Comparison of ENCODE assay signal across 8 cellular contexts in genomic region chr6:87029711-87030314, GRCh38.
DNase-seq lines count a peak whose midpoint lies in the region; ATAC-seq, FAIRE-seq and TF ChIP-seq lines count a peak whose summit lies in the region.

No MANE protein-coding gene starts in this region.

- H3K36me3 ChIP-seq in bronchial epithelial cell (ENCODE audit: control insufficient read depth, insufficient read depth, low read length), result no peaks in the 10 kb centered on the region

- peaks cover 3 to 7% of the 10 kb centered on the region in 2 donors for H3K27me3 Mint-ChIP-seq in T-cell

- POLR2A ChIA-PET in AG04450 (lab: Yijun Ruan, JAX), result no interaction called here
- POLR2A ChIA-PET in T-cell (lab: Charles Lee), result no interaction called here

- no peak overlapping the region for H3K27ac Mint-ChIP-seq in T-cell

- H3K9me3 Mint-ChIP-seq in T-cell, result peaks cover 0 to 5% (median 0%) of the 10 kb centered on the region in 3 donors

- H3K27me3 ChIP-seq in AG04450 (ENCODE audit: control insufficient read depth, insufficient read depth, low read length), result no peaks in the 10 kb centered on the region
- H3K27me3 ChIP-seq in bronchial epithelial cell (ENCODE audit: control insufficient read depth, insufficient read depth, low read length), result no peaks in the 10 kb centered on the region

- H3K4me3 Mint-ChIP-seq in T-cell, result no peak overlapping the region

- ATAC-seq in T-cell (replicated peaks in 1 of 4), result no peak
- ATAC-seq in HG02981 (IDR thresholded peaks at IDR 0.05; ENCODE audit: unreplicated experiment), result no peak
- no peak for ATAC-seq in GM19452 (IDR thresholded peaks at IDR 0.05; ENCODE audit: unreplicated experiment)

- CTCF ChIA-PET in AG04450 (lab: Charles Lee), result no interaction called here
- CTCF ChIA-PET in T-cell (lab: Charles Lee), result no interaction called here

- no peaks in the 10 kb centered on the region for H3K36me3 Mint-ChIP-seq in T-cell

- no peaks in the 10 kb centered on the region for H3K9me3 ChIP-seq in AG04450 (ENCODE audit: control insufficient read depth, insufficient read depth, low read length)

- no peak overlapping the region for H3K27ac ChIP-seq in AG04450 (ENCODE audit: low read depth, low read length)

- peak; percentile 68 for TF ChIP-seq CTCF in AG04450 (IDR thresholded peaks at IDR 0.05; ENCODE audit: low read depth, low read length)
- peak; percentile 41 for TF ChIP-seq CTCF in bronchial epithelial cell (IDR thresholded peaks at IDR 0.05; ENCODE audit: insufficient read depth, low read length, severe bottlenecking)

- peak; percentile 26 for FAIRE-seq in GM12891 (lab: Jason Lieb, UNC)
- FAIRE-seq in bronchial epithelial cell (lab: Jason Lieb, UNC), result no peak

- TF ChIP-seq POLR2A in GM12891 (IDR thresholded peaks at IDR 0.05; ENCODE audit: low read depth, low read length), result no peak

- DNase-seq in AG04450 (ENCODE audit: low read depth, low spot score) (peak; percentile 26), GM12891 (ENCODE audit: insufficient read length, low spot score) (no peak), NCI-H226 (peak; percentile 22), bronchial epithelial cell (ENCODE audit: low read depth) (peak; percentile 65), midbrain (lab: John Stamatoyannopoulos, UW) (peak; percentile 14), T-cell (no peak)

- H3K4me3 ChIP-seq in AG04450 (ENCODE audit: low read depth, low read length) (no peak overlapping the region), bronchial epithelial cell (ENCODE audit: low read depth, low read length) (no peak overlapping the region)

- no peaks in the 10 kb centered on the region for H3K4me1 Mint-ChIP-seq in T-cell

TF ChIP-seq in GM12891, 5 proteins besides CTCF, POLR2A, EP300 and RAD21:
- TF ChIP-seq POU2F2 (IDR thresholded peaks at IDR 0.05; ENCODE audit: low read depth, low read length), result no peak
- no peak for TF ChIP-seq POLR2AphosphoS5 (IDR thresholded peaks at IDR 0.05; ENCODE audit: low read depth, low read length)
- TF ChIP-seq SPI1 (IDR thresholded peaks at IDR 0.05; ENCODE audit: low read depth, low read length), result no peak
- no peak for TF ChIP-seq PAX5 (IDR thresholded peaks at IDR 0.05; ENCODE audit: insufficient read depth, low read length, severe bottlenecking)
- TF ChIP-seq TAF1 (IDR thresholded peaks at IDR 0.05; ENCODE audit: low read depth, low read length), result no peak
TF ChIP-seq in GM12891: peak in this region for 0.

Comparison
In these comparisons a context has a peak if more than half of its experiments do, and no peak if none do; other contexts are left out.
1. DNase-seq: peak in AG04450 (single experiment), NCI-H226 (single experiment), bronchial epithelial cell (single experiment) and midbrain (single experiment); none in GM12891 (single experiment) and T-cell (0 of 34).